In the genomic region with DNA sequence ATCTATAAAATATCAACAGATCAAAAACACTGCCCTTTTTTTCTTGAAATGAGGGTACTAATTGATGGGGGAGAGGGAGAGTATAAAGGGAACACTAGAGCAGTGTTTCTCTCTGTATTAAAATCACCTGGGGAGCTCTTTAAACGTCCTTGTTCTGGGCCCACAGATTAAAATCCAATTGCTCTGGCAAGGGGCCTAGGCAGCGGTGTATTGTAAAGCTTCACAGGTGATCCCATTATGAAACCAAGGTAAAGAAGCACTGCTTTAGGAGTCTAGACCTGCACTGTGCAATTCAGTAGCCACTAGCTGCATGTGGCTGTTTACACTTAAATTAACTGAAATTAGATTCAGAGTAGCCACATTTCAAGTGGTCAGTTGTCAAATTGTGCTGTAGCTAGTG, we compare ENCODE assay signal across 14 cellular contexts.
"Had no signal": no experiment of that assay in that cellular context is flagged by ENCODE, and none has a peak within 500 bp of the region (broad histone marks: within the 10 kb centered on the region; RNA-seq: fewer than 3 reads in every experiment).

No MANE protein-coding gene starts in this region.

- H3K27me3 Mint-ChIP-seq: activated CD8-positive, alpha-beta T cell treated with anti-CD3 and anti-CD28 coated beads for 36 hours; activated naive CD8-positive, alpha-beta T cell treated with anti-CD3 and anti-CD28 coated beads, Interleukin-2, amount 10 ng/mL, durations not matched to agents 7 days and 5 days; activated T-helper 17 cell treated with anti-CD3 and anti-CD28 coated beads, Interleukin-2, amount 50 U/mL, for 72 hours; type B pancreatic cell had no signal

- H3K9me3 Mint-ChIP-seq: activated CD4-positive, alpha-beta T cell treated with anti-CD3 and anti-CD28 coated beads, Interleukin-2, amount 10 ng/mL, durations not matched to agents 24 days and 14 days; activated CD8-positive, alpha-beta T cell treated with anti-CD3 and anti-CD28 coated beads for 36 hours; activated naive CD8-positive, alpha-beta T cell treated with anti-CD3 and anti-CD28 coated beads, Interleukin-2, amount 10 ng/mL, durations not matched to agents 7 days and 5 days; activated T-helper 17 cell treated with anti-CD3 and anti-CD28 coated beads, Interleukin-2, amount 50 U/mL, for 72 hours; natural killer cell; type B pancreatic cell had no signal

- DNase-seq: activated CD4-positive, alpha-beta T cell treated with anti-CD3 and anti-CD28 coated beads, Interleukin-2, amount 10 ng/mL, durations not matched to agents 24 days and 14 days; activated CD8-positive, alpha-beta T cell treated with anti-CD3 and anti-CD28 coated beads for 36 hours; activated naive CD4-positive, alpha-beta T cell treated with Interleukin-2 at 50 U/mL for 16 hours; activated naive CD8-positive, alpha-beta T cell treated with anti-CD3 and anti-CD28 coated beads, Interleukin-2, amount 10 ng/mL, durations not matched to agents 7 days and 5 days; activated T-cell treated with anti-CD3 and anti-CD28 coated beads, Interleukin-2, amount 50 U/mL, for 1 hour; amygdala; endodermal cell; foreskin fibroblast; islet precursor cell; natural killer cell; stimulated activated CD4-positive, alpha-beta T cell treated with anti-CD3 and anti-CD28 coated beads, Interleukin-4, amount 100 ng/mL, for 1 hour; stomach had no signal

- H3K27ac Mint-ChIP-seq: activated CD4-positive, alpha-beta T cell treated with anti-CD3 and anti-CD28 coated beads, Interleukin-2, amount 10 ng/mL, durations not matched to agents 24 days and 14 days; activated CD8-positive, alpha-beta T cell treated with anti-CD3 and anti-CD28 coated beads for 36 hours; activated naive CD8-positive, alpha-beta T cell treated with anti-CD3 and anti-CD28 coated beads, Interleukin-2, amount 10 ng/mL, durations not matched to agents 7 days and 5 days; activated T-helper 17 cell treated with anti-CD3 and anti-CD28 coated beads, Interleukin-2, amount 50 U/mL, for 72 hours; endodermal cell; natural killer cell; type B pancreatic cell had no signal

- H3K36me3 Mint-ChIP-seq: activated naive CD8-positive, alpha-beta T cell treated with anti-CD3 and anti-CD28 coated beads, Interleukin-2, amount 10 ng/mL, durations not matched to agents 7 days and 5 days; natural killer cell; type B pancreatic cell had no signal

- H3K4me3 Mint-ChIP-seq: activated CD4-positive, alpha-beta T cell treated with anti-CD3 and anti-CD28 coated beads, Interleukin-2, amount 10 ng/mL, durations not matched to agents 24 days and 14 days; activated CD8-positive, alpha-beta T cell treated with anti-CD3 and anti-CD28 coated beads for 36 hours; activated naive CD8-positive, alpha-beta T cell treated with anti-CD3 and anti-CD28 coated beads, Interleukin-2, amount 10 ng/mL, durations not matched to agents 7 days and 5 days; activated T-helper 17 cell treated with anti-CD3 and anti-CD28 coated beads, Interleukin-2, amount 50 U/mL, for 72 hours; endodermal cell; natural killer cell; type B pancreatic cell had no signal
